Comparison of ENCODE assay signal across 28 cellular contexts in the genomic region with DNA sequence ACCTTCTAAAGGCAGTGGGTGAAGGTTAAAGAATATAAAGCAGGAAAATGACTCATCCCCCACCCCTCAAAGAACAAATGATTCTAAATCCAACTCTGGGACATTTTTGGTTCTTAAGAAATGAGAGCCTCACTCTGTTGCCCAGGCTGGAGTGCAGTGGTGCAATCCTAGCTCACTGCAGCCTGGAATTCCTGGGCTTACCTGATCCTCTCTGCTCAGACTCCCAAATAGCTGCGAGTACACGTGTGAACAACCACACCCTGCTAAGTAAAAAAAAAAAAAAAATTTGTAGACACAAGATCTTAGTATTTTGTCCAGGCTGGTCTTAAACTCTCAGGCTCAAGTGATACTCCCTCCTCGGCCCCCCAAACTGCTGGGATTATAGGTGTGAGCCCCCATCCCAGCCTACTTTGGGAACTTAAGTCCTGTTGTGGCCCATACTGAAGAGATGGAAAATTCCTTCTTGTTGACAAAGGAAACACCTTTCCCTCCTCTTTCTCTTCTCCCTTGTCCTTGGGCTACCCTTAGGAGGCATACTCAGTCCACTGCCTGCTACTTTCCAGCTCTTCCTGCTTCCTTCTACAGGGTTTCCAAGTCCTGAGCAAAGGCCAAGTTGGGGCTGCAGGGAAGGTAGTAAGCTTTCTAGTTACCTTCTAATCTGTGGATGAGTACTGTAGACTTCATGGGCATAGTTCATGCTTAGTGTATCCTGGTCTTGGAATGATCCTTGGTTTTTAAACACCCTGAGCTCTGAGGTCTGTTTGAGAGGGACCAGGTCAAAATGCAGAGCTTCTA.
"Had no signal": no experiment of that assay in that cellular context is flagged by ENCODE, and none has a peak within 500 bp of the region (broad histone marks: within the 10 kb centered on the region; RNA-seq: fewer than 3 reads in every experiment).

No MANE protein-coding gene starts in this region.

- H3K4me1 ChIP-seq: adrenal gland, ascending aorta, breast epithelium, gastroesophageal sphincter, lower lobe of right lung, tibial artery, uterus had no signal

- H3K4me3 ChIP-seq: adrenal gland, ascending aorta, breast epithelium, colonic mucosa, dorsolateral prefrontal cortex, esophagus squamous epithelium, gastroesophageal sphincter, lower lobe of right lung, ovary, prostate gland, tibial artery, uterus had no signal

- ATAC-seq: activated CD4-positive, alpha-beta T cell treated with anti-CD3 and anti-CD28 coated beads for 36 hours; activated T-cell treated with anti-CD3 and anti-CD28 coated beads, Interleukin-2, amount 50 U/mL, for 4 hours; effector memory CD8-positive, alpha-beta T cell; gastroesophageal sphincter; left lobe of liver; lower lobe of right lung; naive thymus-derived CD4-positive, alpha-beta T cell; right cardiac atrium had no signal

- FAIRE-seq: endothelial cell of umbilical vein, kidney had no signal

- DNase-seq: activated B cell treated with CpG ODN at 0.5 μM for 24 hours; activated CD4-positive, alpha-beta T cell treated with anti-CD3 and anti-CD28 coated beads for 36 hours; activated CD4-positive, alpha-beta T cell treated with anti-CD3 and anti-CD28 coated beads, Interleukin-2, amount 50 U/mL, for 4 hours; activated CD8-positive, alpha-beta memory T cell treated with anti-CD3 and anti-CD28 coated beads for 24 hours; activated CD8-positive, alpha-beta memory T cell treated with anti-CD3 and anti-CD28 coated beads, Interleukin-2, amount 50 U/mL, for 4 hours; activated naive CD4-positive, alpha-beta T cell; activated T-cell treated with anti-CD3 and anti-CD28 coated beads, Interleukin-2, amount 50 U/mL, for 4 hours; adrenal gland; colonic mucosa; dorsolateral prefrontal cortex; effector memory CD8-positive, alpha-beta T cell; esophagus squamous epithelium; head of caudate nucleus; kidney; lower lobe of right lung; naive thymus-derived CD4-positive, alpha-beta T cell; ovary; right cardiac atrium; stimulated activated CD4-positive, alpha-beta T cell treated with anti-CD3 and anti-CD28 coated beads, Interleukin-1b, Interleukin-23, amount 100 ng/mL, for 48 hours; T-helper 9 cell; tibial artery; uterus had no signal

- H3K27ac ChIP-seq: adrenal gland, ascending aorta, breast epithelium, colonic mucosa, dorsolateral prefrontal cortex, esophagus squamous epithelium, gastroesophageal sphincter, lower lobe of right lung, ovary, prostate gland, tibial artery, uterus had no signal

- H3K36me3 ChIP-seq: adrenal gland, ascending aorta, breast epithelium, colonic mucosa, esophagus squamous epithelium, gastroesophageal sphincter, lower lobe of right lung, ovary, prostate gland, tibial artery, uterus had no signal

- H3K9me3 ChIP-seq: adrenal gland, ascending aorta, breast epithelium, colonic mucosa, esophagus squamous epithelium, gastroesophageal sphincter, lower lobe of right lung, ovary, prostate gland, tibial artery, uterus had no signal

- H3K27me3 ChIP-seq: adrenal gland, ascending aorta, breast epithelium, colonic mucosa, esophagus squamous epithelium, gastroesophageal sphincter, ovary, tibial artery, uterus had no signal
